ENCODE assay signal across 1 cellular context in the genomic region with DNA sequence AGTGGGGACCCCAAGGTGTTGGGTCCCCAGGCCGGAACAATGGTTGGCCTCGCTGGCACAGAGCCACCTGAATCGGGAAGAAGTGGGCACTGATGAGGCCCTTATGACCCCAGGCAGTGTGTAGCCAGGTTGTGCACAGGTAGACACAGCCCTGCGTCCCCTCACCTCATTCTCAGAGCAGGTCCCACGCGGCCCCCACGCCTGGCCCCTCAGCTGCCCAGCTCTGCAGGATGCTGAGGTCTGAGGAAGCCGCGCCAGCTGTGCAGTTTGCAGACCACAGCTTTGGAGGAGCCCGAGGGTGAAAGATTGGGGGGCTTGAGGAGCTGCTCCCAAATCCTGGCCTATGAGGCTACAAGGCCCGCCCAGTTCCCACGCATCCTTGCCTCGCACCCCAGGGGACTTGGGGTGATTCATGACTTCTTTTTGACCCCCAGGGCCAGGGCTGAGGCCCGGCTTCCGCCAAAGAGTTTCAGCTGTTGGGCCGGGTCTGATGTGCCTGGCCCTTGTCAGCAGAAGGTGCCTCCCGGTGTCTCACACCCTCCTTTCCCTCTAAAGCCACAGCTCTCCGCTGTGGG.
TF ChIP-seq lines count a peak whose summit lies in the region.

No MANE protein-coding gene starts in this region.

TF ChIP-seq in H1, 55 proteins besides CTCF, POLR2A, EP300 and RAD21:
- TF ChIP-seq RXRA (IDR thresholded peaks at IDR 0.05; ENCODE audit: insufficient read depth, low read depth, low read length) (no peak), TEAD4 (IDR thresholded peaks at IDR 0.05; ENCODE audit: low read depth, low read length) (no peak), SP4 (IDR thresholded peaks at IDR 0.05; ENCODE audit: low read length) (no peak), BCL11A (IDR thresholded peaks at IDR 0.05; ENCODE audit: low read depth in 2 of 2, low read length in 2 of 2) (no peak), POU5F1 (IDR thresholded peaks at IDR 0.05; ENCODE audit: low read depth, low read length) (no peak), POLR2AphosphoS5 (IDR thresholded peaks at IDR 0.05; ENCODE audit: low read depth, low read length) (no peak), CREB1 (IDR thresholded peaks at IDR 0.05) (no peak), JUN (IDR thresholded peaks at IDR 0.05; ENCODE audit: low read depth, low read length) (no peak), RBBP5 (IDR thresholded peaks at IDR 0.05; ENCODE audit: borderline replicate concordance, low read depth, low read length) (no peak), EZH2 (IDR thresholded peaks at IDR 0.05; ENCODE audit: low read depth, low read length, severe bottlenecking) (no peak), ATF3 (IDR thresholded peaks at IDR 0.05; ENCODE audit: insufficient read depth, low read depth, low read length) (no peak), NRF1 (IDR thresholded peaks at IDR 0.05; ENCODE audit: low read depth, low read length) (no peak), CBX5 (IDR thresholded peaks at IDR 0.05; ENCODE audit: low read depth, low read length) (no peak), SUZ12 (IDR thresholded peaks at IDR 0.05; ENCODE audit: low read length) (no peak), JUND (IDR thresholded peaks at IDR 0.05; ENCODE audit: low read length) (no peak), BACH1 (IDR thresholded peaks at IDR 0.05; ENCODE audit: low read length) (no peak)
TF ChIP-seq in H1: peak in this region for 0.
